1 cellular context compared by ENCODE assay signal in genomic region chr11:34188181-34188580, GRCh38.
TF ChIP-seq lines count a peak whose summit lies in the region.

No MANE protein-coding gene starts in this region.

TF ChIP-seq in GM23338, 12 proteins besides CTCF, POLR2A, EP300 and RAD21 (continued from another document):
- TF ChIP-seq ETS1 (IDR thresholded peaks at IDR 0.05) (no peak), JUNB (IDR thresholded peaks at IDR 0.05; ENCODE audit: unreplicated experiment) (no peak), POLR2AphosphoS5 (IDR thresholded peaks at IDR 0.05; ENCODE audit: low read depth) (no peak), CREB1 (CRISPR knock-in tag; IDR thresholded peaks at IDR 0.05; ENCODE audit: low read depth) (no peak), ZNF462 (CRISPR knock-in tag; IDR thresholded peaks at IDR 0.05) (no peak), EZH2phosphoT487 (IDR thresholded peaks at IDR 0.05; ENCODE audit: unreplicated experiment) (no peak), ZNF331 (CRISPR knock-in tag; IDR thresholded peaks at IDR 0.05; ENCODE audit: low read depth) (no peak), NANOG (IDR thresholded peaks at IDR 0.05; ENCODE audit: borderline replicate concordance) (no peak), EZH2 (IDR thresholded peaks at IDR 0.05; ENCODE audit: low read depth, unreplicated experiment) (no peak), ZNF114 (CRISPR knock-in tag; IDR thresholded peaks at IDR 0.05) (no peak)
TF ChIP-seq in GM23338: peak in this region for 0.
